ENCODE assay signal across 8 cellular contexts in genomic region chr20:51562334-51563140, GRCh38. TPM values are rescaled to one million over a fixed set of nuclear protein-coding genes. Genes with fewer than 3 reads are reported as not detected.
DNase-seq lines count a peak whose midpoint lies in the region; ATAC-seq and TF ChIP-seq lines count a peak whose summit lies in the region.

No MANE protein-coding gene starts in this region.

- no peaks in the 10 kb centered on the region for H3K9me3 Mint-ChIP-seq in activated T-cell treated with anti-CD3 and anti-CD28 coated beads, Interleukin-2, amount 50 U/mL, for 4 hours

- WGBS in tibial nerve, 2 donors = 0 to 1% methylated on average over 54 to 58 of the region's 75 CpGs

- peak; percentile 26 to 67 for TF ChIP-seq POLR2A in tibial nerve (IDR thresholded peaks at IDR 0.05)

- H3K4me1 Mint-ChIP-seq in activated T-cell treated with anti-CD3 and anti-CD28 coated beads, Interleukin-2, amount 50 U/mL, for 4 hours (ENCODE audit: low read depth) = peaks cover 13% of the 10 kb centered on the region

- peak overlapping the region; percentile 86 to 97 (median 95) for H3K27ac ChIP-seq in tibial nerve

- TF ChIP-seq CTCF in LNCaP clone FGC (IDR thresholded peaks at IDR 0.05; ENCODE audit: control insufficient read depth, extremely low read depth, insufficient read depth) (0 out of 2 replicates have a peak, but pooled peaks have one; percentile 14), tibial nerve (IDR thresholded peaks at IDR 0.05) (peak in 4 of 5 experiments; percentile 13 to 32 (median 18))

- peak overlapping the region; percentile 69 for H3K4me3 Mint-ChIP-seq in activated T-cell treated with anti-CD3 and anti-CD28 coated beads, Interleukin-2, amount 50 U/mL, for 4 hours

- H3K9me3 ChIP-seq in tibial nerve = no peaks in the 10 kb centered on the region

- no peaks in the 10 kb centered on the region for H3K36me3 Mint-ChIP-seq in activated T-cell treated with anti-CD3 and anti-CD28 coated beads, Interleukin-2, amount 50 U/mL, for 4 hours (ENCODE audit: insufficient read depth)

- peak; percentile 78 to 96 for TF ChIP-seq EP300 in tibial nerve (IDR thresholded peaks at IDR 0.05)

- H3K4me1 ChIP-seq in tibial nerve = peaks cover 0 to 55% (median 36%) of the 10 kb centered on the region in 4 donors

- H3K27me3 ChIP-seq in tibial nerve = no peaks in the 10 kb centered on the region

- peak; percentile 60 to 61 for ATAC-seq in activated T-cell treated with anti-CD3 and anti-CD28 coated beads, Interleukin-2, amount 50 U/mL, for 4 hours

- DNase-seq in ELF-1 (ENCODE audit: low read depth, low spot score) (peak; percentile 72), LNCaP clone FGC (ENCODE audit: low read depth) (peak; percentile 72), fibroblast of gingiva (ENCODE audit: low read depth) (peak; percentile 94), mucosa of gallbladder (ENCODE audit: low spot score) (peak; percentile 78), tibial nerve (ENCODE audit: low spot score in 2 of 2) (peak; percentile 78 to 88), NOMO-1 treated with DMSO at 0.1 percent for 48 hours (lab: John Stamatoyannopoulos, UW; ENCODE audit: unreplicated experiment) (no peak), NCI-H1048 (lab: John Stamatoyannopoulos, UW) (no peak)
- DNase-seq in activated T-cell treated with anti-CD3 and anti-CD28 coated beads, Interleukin-2, amount 50 U/mL, for 4 hours = no peak

- H3K4me3 ChIP-seq in LNCaP clone FGC (ENCODE audit: low read depth, low read length) (peak overlapping the region; percentile 41), tibial nerve (peak overlapping the region; percentile 46 to 66 (median 53))

- peaks cover 56% of the 10 kb centered on the region for H3K27me3 Mint-ChIP-seq in activated T-cell treated with anti-CD3 and anti-CD28 coated beads, Interleukin-2, amount 50 U/mL, for 4 hours (ENCODE audit: low read depth)

- no peaks in the 10 kb centered on the region for H3K36me3 ChIP-seq in tibial nerve

RNA-seq across cellular contexts. Expression of gene NFATC2, which starts 20.0 kb away (rescaled TPM):
- total RNA-seq in activated T-cell treated with anti-CD3 and anti-CD28 coated beads, Interleukin-2, amount 50 U/mL, for 4 hours = 10 to 100 TPM; 48.3 to 51.4 (median 48.9) TPM
- total RNA-seq in mucosa of gallbladder = 11.4 TPM
- total RNA-seq in tibial nerve = 10 to 100 TPM in 1 of 4 donors, 1 to 10 TPM in 3; 6.0 to 11.5 (median 7.7) TPM

Comparison
In these comparisons a context has a peak if more than half of its experiments do, and no peak if none do; other contexts are left out.
1. DNase-seq: peak in ELF-1 (single experiment), LNCaP clone FGC (single experiment), fibroblast of gingiva (single experiment), mucosa of gallbladder (single experiment) and tibial nerve (2 of 2); none in activated T-cell treated with anti-CD3 and anti-CD28 coated beads, Interleukin-2, amount 50 U/mL, for 4 hours (single experiment), NOMO-1 treated with DMSO at 0.1 percent for 48 hours (single experiment) and NCI-H1048 (single experiment).